ENCODE assay signal across 1 cellular context in the genomic region with DNA sequence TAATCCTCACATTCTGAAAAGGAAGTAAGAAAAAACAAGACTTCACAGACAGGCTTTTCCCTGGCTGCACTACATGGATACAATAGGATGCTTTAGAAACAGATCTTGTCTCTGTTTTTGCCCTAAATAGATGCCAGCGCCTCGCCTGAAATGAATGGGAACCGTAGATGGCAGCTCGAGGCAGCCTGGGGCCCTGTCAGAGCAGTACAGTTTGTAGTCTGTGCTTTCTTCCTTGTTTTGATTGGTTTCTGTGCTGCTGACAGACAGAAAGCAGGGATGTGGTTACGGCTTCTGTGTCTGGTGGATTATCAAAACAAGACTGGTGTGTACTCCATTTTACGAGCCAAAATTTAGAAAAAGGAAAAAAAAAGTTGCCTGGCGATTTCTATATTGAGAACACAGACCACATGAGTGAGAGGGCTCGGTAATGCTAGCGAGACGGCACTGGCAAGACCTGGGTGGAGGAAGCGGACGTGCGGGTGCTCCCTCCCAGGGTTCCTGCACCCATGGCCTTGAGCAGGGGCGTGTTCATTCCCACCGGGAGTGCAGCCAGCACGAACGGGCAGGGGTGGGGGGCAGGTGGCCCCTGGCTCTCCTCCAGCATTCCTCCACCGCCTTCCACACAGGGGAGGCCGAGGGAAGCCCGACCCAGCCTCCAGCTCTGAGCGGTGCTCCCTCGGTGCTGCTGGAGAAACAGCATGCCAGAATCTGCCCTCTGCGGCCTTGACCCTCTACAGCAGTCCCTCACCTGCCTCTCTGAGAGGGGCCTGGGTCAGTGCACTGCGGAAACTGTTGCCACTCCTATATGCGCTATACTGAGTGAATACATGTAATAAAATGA.
TF ChIP-seq lines count a peak whose summit lies in the region.

No MANE protein-coding gene starts in this region.

TF ChIP-seq in HepG2, 621 proteins besides CTCF, POLR2A, EP300 and RAD21 (continued from another document and continues in another):
- TF ChIP-seq GFI1 (CRISPR knock-in tag; IDR thresholded peaks at IDR 0.05; ENCODE audit: borderline replicate concordance) (peak; percentile 15; the same call in 1 of the 2 replicates), ZNF75D (CRISPR knock-in tag; IDR thresholded peaks at IDR 0.05; ENCODE audit: borderline replicate concordance) (no peak), ZNF264 (CRISPR knock-in tag; IDR thresholded peaks at IDR 0.05) (peak; percentile 59; the same call in 1 of the 2 replicates), NR2F1 (CRISPR knock-in tag; IDR thresholded peaks at IDR 0.05) (peak; percentile 74 to 79; a peak in 3 of 4 replicates), ZMAT3 (CRISPR knock-in tag; conservative IDR thresholded peaks at IDR 0.05) (no peak), MED1 (CRISPR knock-in tag; IDR thresholded peaks at IDR 0.05) (peak; percentile 88), NFKBIZ (CRISPR knock-in tag; IDR thresholded peaks at IDR 0.05) (no peak; the same call in 1 of the 2 replicates), NFIB (CRISPR knock-in tag; IDR thresholded peaks at IDR 0.05; ENCODE audit: borderline replicate concordance) (no peak), RXRB (CRISPR knock-in tag; IDR thresholded peaks at IDR 0.05; ENCODE audit: borderline replicate concordance) (peak; percentile 75), NR2F6 (IDR thresholded peaks at IDR 0.05) (peak; percentile 88), NR2F6 (CRISPR knock-in tag; IDR thresholded peaks at IDR 0.05) (peak; percentile 92), MLLT10 (CRISPR knock-in tag; IDR thresholded peaks at IDR 0.05) (no peak), MXI1 (IDR thresholded peaks at IDR 0.05; ENCODE audit: borderline replicate concordance, low read depth, low read length) (peak; percentile 37; the same call in 1 of the 3 replicates), ZBTB20 (CRISPR knock-in tag; IDR thresholded peaks at IDR 0.05; ENCODE audit: borderline replicate concordance, low read depth) (peak; percentile 64; the same call in 1 of the 2 replicates), GATAD1 (CRISPR knock-in tag; IDR thresholded peaks at IDR 0.05) (no peak; the same call in 1 of the 2 replicates), ZFP62 (CRISPR knock-in tag; IDR thresholded peaks at IDR 0.05) (no peak), RFX3 (CRISPR knock-in tag; IDR thresholded peaks at IDR 0.05) (no peak), ZNF572 (CRISPR knock-in tag; IDR thresholded peaks at IDR 0.05) (no peak), TP53 (CRISPR knock-in tag; conservative IDR thresholded peaks at IDR 0.05) (no peak), ASH2L (IDR thresholded peaks at IDR 0.05; ENCODE audit: insufficient read length, low read depth, low read length) (peak; percentile 30), FOXK1 (CRISPR knock-in tag; IDR thresholded peaks at IDR 0.05; ENCODE audit: borderline replicate concordance, low read depth) (peak; percentile 12; the same call in 1 of the 2 replicates), RBAK (CRISPR knock-in tag; IDR thresholded peaks at IDR 0.05) (no peak), DPF2 (CRISPR knock-in tag; IDR thresholded peaks at IDR 0.05; ENCODE audit: borderline replicate concordance, low read depth) (peak; percentile 17; the same call in 1 of the 2 replicates), CENPT (CRISPR knock-in tag; IDR thresholded peaks at IDR 0.05; ENCODE audit: low read depth) (no peak), ADNP (CRISPR knock-in tag; IDR thresholded peaks at IDR 0.05) (no peak), WIZ (CRISPR knock-in tag; IDR thresholded peaks at IDR 0.05) (no peak), KLF13 (CRISPR knock-in tag; IDR thresholded peaks at IDR 0.05) (no peak), ZNF431 (CRISPR knock-in tag; IDR thresholded peaks at IDR 0.05; ENCODE audit: borderline replicate concordance, low read depth) (no peak)
- TF ChIP-seq, protein P1, sequence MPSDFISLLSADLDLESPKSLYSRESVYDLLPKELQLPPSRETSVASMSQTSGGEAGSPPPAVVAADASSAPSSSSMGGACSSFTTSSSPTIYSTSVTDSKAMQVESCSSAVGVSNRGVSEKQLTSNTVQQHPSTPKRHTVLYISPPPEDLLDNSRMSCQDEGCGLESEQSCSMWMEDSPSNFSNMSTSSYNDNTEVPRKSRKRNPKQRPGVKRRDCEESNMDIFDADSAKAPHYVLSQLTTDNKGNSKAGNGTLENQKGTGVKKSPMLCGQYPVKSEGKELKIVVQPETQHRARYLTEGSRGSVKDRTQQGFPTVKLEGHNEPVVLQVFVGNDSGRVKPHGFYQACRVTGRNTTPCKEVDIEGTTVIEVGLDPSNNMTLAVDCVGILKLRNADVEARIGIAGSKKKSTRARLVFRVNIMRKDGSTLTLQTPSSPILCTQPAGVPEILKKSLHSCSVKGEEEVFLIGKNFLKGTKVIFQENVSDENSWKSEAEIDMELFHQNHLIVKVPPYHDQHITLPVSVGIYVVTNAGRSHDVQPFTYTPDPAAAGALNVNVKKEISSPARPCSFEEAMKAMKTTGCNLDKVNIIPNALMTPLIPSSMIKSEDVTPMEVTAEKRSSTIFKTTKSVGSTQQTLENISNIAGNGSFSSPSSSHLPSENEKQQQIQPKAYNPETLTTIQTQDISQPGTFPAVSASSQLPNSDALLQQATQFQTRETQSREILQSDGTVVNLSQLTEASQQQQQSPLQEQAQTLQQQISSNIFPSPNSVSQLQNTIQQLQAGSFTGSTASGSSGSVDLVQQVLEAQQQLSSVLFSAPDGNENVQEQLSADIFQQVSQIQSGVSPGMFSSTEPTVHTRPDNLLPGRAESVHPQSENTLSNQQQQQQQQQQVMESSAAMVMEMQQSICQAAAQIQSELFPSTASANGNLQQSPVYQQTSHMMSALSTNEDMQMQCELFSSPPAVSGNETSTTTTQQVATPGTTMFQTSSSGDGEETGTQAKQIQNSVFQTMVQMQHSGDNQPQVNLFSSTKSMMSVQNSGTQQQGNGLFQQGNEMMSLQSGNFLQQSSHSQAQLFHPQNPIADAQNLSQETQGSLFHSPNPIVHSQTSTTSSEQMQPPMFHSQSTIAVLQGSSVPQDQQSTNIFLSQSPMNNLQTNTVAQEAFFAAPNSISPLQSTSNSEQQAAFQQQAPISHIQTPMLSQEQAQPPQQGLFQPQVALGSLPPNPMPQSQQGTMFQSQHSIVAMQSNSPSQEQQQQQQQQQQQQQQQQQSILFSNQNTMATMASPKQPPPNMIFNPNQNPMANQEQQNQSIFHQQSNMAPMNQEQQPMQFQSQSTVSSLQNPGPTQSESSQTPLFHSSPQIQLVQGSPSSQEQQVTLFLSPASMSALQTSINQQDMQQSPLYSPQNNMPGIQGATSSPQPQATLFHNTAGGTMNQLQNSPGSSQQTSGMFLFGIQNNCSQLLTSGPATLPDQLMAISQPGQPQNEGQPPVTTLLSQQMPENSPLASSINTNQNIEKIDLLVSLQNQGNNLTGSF (CRISPR knock-in tag; IDR thresholded peaks at IDR 0.05), result no peak
- TF ChIP-seq, protein P2, sequence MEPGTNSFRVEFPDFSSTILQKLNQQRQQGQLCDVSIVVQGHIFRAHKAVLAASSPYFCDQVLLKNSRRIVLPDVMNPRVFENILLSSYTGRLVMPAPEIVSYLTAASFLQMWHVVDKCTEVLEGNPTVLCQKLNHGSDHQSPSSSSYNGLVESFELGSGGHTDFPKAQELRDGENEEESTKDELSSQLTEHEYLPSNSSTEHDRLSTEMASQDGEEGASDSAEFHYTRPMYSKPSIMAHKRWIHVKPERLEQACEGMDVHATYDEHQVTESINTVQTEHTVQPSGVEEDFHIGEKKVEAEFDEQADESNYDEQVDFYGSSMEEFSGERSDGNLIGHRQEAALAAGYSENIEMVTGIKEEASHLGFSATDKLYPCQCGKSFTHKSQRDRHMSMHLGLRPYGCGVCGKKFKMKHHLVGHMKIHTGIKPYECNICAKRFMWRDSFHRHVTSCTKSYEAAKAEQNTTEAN (CRISPR knock-in tag; conservative IDR thresholded peaks at IDR 0.05), result no peak
- TF ChIP-seq, protein P3, sequence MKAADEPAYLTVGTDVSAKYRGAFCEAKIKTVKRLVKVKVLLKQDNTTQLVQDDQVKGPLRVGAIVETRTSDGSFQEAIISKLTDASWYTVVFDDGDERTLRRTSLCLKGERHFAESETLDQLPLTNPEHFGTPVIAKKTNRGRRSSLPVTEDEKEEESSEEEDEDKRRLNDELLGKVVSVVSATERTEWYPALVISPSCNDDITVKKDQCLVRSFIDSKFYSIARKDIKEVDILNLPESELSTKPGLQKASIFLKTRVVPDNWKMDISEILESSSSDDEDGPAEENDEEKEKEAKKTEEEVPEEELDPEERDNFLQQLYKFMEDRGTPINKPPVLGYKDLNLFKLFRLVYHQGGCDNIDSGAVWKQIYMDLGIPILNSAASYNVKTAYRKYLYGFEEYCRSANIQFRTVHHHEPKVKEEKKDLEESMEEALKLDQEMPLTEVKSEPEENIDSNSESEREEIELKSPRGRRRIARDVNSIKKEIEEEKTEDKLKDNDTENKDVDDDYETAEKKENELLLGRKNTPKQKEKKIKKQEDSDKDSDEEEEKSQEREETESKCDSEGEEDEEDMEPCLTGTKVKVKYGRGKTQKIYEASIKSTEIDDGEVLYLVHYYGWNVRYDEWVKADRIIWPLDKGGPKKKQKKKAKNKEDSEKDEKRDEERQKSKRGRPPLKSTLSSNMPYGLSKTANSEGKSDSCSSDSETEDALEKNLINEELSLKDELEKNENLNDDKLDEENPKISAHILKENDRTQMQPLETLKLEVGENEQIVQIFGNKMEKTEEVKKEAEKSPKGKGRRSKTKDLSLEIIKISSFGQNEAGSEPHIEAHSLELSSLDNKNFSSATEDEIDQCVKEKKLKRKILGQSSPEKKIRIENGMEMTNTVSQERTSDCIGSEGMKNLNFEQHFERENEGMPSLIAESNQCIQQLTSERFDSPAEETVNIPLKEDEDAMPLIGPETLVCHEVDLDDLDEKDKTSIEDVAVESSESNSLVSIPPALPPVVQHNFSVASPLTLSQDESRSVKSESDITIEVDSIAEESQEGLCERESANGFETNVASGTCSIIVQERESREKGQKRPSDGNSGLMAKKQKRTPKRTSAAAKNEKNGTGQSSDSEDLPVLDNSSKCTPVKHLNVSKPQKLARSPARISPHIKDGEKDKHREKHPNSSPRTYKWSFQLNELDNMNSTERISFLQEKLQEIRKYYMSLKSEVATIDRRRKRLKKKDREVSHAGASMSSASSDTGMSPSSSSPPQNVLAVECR (CRISPR knock-in tag; IDR thresholded peaks at IDR 0.05; ENCODE audit: borderline replicate concordance), result peak; percentile 84; the same call in 1 of the 2 replicates
- TF ChIP-seq, protein P4, sequence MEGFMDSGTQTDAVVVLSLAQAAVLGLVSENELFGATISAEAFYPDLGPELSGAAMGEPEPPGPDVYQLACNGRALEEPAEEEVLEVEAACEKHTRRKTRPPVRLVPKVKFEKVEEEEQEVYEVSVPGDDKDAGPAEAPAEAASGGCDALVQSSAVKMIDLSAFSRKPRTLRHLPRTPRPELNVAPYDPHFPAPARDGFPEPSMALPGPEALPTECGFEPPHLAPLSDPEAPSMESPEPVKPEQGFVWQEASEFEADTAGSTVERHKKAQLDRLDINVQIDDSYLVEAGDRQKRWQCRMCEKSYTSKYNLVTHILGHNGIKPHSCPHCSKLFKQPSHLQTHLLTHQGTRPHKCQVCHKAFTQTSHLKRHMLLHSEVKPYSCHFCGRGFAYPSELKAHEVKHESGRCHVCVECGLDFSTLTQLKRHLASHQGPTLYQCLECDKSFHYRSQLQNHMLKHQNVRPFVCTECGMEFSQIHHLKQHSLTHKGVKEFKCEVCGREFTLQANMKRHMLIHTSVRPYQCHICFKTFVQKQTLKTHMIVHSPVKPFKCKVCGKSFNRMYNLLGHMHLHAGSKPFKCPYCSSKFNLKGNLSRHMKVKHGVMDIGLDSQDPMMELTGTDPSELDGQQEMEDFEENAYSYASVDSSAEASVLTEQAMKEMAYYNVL (CRISPR knock-in tag; IDR thresholded peaks at IDR 0.05; ENCODE audit: borderline replicate concordance), result peak; percentile 53; the same call in 1 of the 2 replicates
- TF ChIP-seq, protein P5, sequence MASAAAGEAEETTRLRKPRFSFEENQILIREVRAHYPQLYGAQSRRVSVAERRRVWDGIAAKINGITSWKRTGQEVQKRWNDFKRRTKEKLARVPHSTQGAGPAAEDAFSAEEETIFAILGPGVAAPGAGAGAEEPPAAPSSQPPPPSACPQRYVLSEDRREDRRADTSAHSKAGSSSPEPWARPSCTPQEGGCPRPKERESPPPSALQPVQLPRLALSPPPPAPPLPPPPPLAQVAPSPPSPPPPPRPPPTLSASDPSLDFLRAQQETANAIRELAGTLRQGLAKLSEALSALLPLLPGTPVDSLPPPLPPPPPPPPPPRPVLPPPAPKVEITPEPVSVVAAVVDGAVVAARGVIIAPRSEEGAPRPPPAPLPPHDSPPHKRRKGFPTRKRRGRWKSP (CRISPR knock-in tag; IDR thresholded peaks at IDR 0.05), result no peak
- TF ChIP-seq, protein P6, sequence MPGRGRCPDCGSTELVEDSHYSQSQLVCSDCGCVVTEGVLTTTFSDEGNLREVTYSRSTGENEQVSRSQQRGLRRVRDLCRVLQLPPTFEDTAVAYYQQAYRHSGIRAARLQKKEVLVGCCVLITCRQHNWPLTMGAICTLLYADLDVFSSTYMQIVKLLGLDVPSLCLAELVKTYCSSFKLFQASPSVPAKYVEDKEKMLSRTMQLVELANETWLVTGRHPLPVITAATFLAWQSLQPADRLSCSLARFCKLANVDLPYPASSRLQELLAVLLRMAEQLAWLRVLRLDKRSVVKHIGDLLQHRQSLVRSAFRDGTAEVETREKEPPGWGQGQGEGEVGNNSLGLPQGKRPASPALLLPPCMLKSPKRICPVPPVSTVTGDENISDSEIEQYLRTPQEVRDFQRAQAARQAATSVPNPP (CRISPR knock-in tag; IDR thresholded peaks at IDR 0.05), result 0 out of 2 replicates have a peak, but pooled peaks have one; percentile 42
- TF ChIP-seq, protein P7, sequence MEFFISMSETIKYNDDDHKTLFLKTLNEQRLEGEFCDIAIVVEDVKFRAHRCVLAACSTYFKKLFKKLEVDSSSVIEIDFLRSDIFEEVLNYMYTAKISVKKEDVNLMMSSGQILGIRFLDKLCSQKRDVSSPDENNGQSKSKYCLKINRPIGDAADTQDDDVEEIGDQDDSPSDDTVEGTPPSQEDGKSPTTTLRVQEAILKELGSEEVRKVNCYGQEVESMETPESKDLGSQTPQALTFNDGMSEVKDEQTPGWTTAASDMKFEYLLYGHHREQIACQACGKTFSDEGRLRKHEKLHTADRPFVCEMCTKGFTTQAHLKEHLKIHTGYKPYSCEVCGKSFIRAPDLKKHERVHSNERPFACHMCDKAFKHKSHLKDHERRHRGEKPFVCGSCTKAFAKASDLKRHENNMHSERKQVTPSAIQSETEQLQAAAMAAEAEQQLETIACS (CRISPR knock-in tag; IDR thresholded peaks at IDR 0.05), result no peak
